Comparison of ENCODE assay signal across 1 cellular context in the genomic region with DNA sequence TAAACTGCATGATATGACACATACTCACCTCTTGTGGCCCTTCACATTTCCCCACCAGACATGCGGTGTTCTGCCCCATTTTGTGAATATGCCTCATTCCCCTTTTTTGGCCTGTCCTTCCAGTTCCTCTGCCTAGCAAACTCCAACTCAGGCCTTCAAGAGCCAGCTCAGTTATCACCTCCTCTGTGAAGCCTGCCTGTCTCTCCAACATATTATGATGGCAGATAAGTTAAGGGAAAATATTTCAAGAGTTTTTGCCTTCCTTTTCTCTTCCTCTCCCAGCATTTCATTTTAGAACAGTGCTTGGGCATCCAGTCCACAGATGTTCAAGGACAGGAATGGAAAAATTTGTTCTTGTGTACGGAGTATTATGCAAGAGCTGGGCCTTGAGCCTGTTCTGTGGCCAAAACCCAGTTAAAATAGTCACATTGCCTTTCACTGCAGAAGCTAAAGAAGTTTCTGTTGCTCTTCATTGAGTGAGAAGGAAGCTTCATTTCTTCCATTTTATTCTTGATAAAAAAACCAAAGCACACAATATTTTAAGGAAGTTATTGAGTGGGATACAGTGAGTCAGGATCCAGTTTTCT.
TF ChIP-seq lines count a peak whose summit lies in the region.

No MANE protein-coding gene starts in this region.

TF ChIP-seq in SK-N-SH, 30 proteins besides CTCF, POLR2A, EP300 and RAD21 (continued from another document):
- TF ChIP-seq, protein P1, sequence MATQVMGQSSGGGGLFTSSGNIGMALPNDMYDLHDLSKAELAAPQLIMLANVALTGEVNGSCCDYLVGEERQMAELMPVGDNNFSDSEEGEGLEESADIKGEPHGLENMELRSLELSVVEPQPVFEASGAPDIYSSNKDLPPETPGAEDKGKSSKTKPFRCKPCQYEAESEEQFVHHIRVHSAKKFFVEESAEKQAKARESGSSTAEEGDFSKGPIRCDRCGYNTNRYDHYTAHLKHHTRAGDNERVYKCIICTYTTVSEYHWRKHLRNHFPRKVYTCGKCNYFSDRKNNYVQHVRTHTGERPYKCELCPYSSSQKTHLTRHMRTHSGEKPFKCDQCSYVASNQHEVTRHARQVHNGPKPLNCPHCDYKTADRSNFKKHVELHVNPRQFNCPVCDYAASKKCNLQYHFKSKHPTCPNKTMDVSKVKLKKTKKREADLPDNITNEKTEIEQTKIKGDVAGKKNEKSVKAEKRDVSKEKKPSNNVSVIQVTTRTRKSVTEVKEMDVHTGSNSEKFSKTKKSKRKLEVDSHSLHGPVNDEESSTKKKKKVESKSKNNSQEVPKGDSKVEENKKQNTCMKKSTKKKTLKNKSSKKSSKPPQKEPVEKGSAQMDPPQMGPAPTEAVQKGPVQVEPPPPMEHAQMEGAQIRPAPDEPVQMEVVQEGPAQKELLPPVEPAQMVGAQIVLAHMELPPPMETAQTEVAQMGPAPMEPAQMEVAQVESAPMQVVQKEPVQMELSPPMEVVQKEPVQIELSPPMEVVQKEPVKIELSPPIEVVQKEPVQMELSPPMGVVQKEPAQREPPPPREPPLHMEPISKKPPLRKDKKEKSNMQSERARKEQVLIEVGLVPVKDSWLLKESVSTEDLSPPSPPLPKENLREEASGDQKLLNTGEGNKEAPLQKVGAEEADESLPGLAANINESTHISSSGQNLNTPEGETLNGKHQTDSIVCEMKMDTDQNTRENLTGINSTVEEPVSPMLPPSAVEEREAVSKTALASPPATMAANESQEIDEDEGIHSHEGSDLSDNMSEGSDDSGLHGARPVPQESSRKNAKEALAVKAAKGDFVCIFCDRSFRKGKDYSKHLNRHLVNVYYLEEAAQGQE (IDR thresholded peaks at IDR 0.05; ENCODE audit: low read depth, low read length), result no peak
- TF ChIP-seq, protein P2, sequence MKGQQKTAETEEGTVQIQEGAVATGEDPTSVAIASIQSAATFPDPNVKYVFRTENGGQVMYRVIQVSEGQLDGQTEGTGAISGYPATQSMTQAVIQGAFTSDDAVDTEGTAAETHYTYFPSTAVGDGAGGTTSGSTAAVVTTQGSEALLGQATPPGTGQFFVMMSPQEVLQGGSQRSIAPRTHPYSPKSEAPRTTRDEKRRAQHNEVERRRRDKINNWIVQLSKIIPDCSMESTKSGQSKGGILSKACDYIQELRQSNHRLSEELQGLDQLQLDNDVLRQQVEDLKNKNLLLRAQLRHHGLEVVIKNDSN (IDR thresholded peaks at IDR 0.05; ENCODE audit: borderline replicate concordance, low read depth), result no peak
- TF ChIP-seq, protein P3, sequence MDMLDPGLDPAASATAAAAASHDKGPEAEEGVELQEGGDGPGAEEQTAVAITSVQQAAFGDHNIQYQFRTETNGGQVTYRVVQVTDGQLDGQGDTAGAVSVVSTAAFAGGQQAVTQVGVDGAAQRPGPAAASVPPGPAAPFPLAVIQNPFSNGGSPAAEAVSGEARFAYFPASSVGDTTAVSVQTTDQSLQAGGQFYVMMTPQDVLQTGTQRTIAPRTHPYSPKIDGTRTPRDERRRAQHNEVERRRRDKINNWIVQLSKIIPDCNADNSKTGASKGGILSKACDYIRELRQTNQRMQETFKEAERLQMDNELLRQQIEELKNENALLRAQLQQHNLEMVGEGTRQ (IDR thresholded peaks at IDR 0.05; ENCODE audit: borderline replicate concordance, low read depth, low read length), result no peak
TF ChIP-seq in SK-N-SH: peak in this region for 0.
